In genomic region chr1:47175227-47175934, GRCh38 we compare ENCODE assay signal across 8 cellular contexts. TPM values are rescaled to one million over a fixed set of nuclear protein-coding genes. Genes with fewer than 3 reads are reported as not detected.
DNase-seq lines count a peak whose midpoint lies in the region; ATAC-seq, FAIRE-seq and TF ChIP-seq lines count a peak whose summit lies in the region.

No MANE protein-coding gene starts in this region.

- H3K4me3 Mint-ChIP-seq in CD14-positive monocyte: no peak overlapping the region

- H3K27me3 ChIP-seq in SK-N-SH (ENCODE audit: insufficient read depth): no peaks in the 10 kb centered on the region
- H3K27me3 ChIP-seq in GM12878 (replicated peaks in 1 of 2; ENCODE audit: control insufficient read depth in 2 of 2, insufficient read depth in 2 of 2, low read length in 1 of 2): no peaks in the 10 kb centered on the region

- H3K36me3 ChIP-seq in SK-N-SH (replicated peaks in 1 of 2; ENCODE audit: control insufficient read depth in 1 of 2, insufficient read depth in 2 of 2, low read length in 1 of 2) (no peaks in the 10 kb centered on the region), GM12878 (ENCODE audit: control insufficient read depth in 2 of 2, insufficient read depth in 2 of 2, low read length in 1 of 2) (no peaks in the 10 kb centered on the region)

- no peak overlapping the region; the same call in 1 of the 2 replicates for H3K4me2 ChIP-seq in SK-N-SH
- H3K4me2 ChIP-seq in GM12878 (ENCODE audit: control insufficient read depth, insufficient read depth): no peak overlapping the region

- no peak for TF ChIP-seq POLR2A in GM12878 (IDR thresholded peaks at IDR 0.05; ENCODE audit: low read depth, low read length)

- in situ Hi-C loops in GM12878 (cut with MboI): no loop called here

- POLR2A ChIA-PET in SK-N-SH (lab: Yijun Ruan, JAX): interaction anchor here (0.6 kb wide), 1 partner anchor 270 kb away, joined by 3 read pairs; no protein-coding TSS in a partner anchor
- POLR2A ChIA-PET in GM12878 (lab: Charles Lee): no interaction called here

- no peaks in the 10 kb centered on the region for H3K9me3 ChIP-seq in SK-N-SH
- no peaks in the 10 kb centered on the region for H3K9me3 ChIP-seq in GM12878 (replicated peaks; ENCODE audit: control insufficient read depth, insufficient read depth, low read length)

- SMC1A ChIA-PET in GM12878 (lab: Charles Lee; ENCODE audit: uncharacterized antibody, unreplicated experiment): interaction anchor here (1.1 kb wide), 1 partner anchor 87 kb away, joined by 4 read pairs; no protein-coding TSS in a partner anchor

- H3K4me1 ChIP-seq in SK-N-SH (ENCODE audit: control insufficient read depth in 1 of 2, insufficient read depth in 2 of 2, low read depth in 1 of 2, low read length in 1 of 2) (peaks cover 4 to 16% of the 10 kb centered on the region in 2 experiments; a peak in 1 of 4 replicates), GM12878 (ENCODE audit: control insufficient read depth, insufficient read depth, low read length) (peaks cover 3% of the 10 kb centered on the region; the same call in 1 of the 2 replicates)

- H3K9ac ChIP-seq in SK-N-SH (no peak overlapping the region), GM12878 (ENCODE audit: control insufficient read depth, insufficient read depth, low read length) (no peak overlapping the region)

- peaks cover 14% of the 10 kb centered on the region for H3K4me1 Mint-ChIP-seq in CD14-positive monocyte

- no peak overlapping the region for H3K27ac Mint-ChIP-seq in CD14-positive monocyte

- TF ChIP-seq EP300 in SK-N-SH (IDR thresholded peaks at IDR 0.05; ENCODE audit: borderline replicate concordance in 1 of 2, low read depth in 1 of 2, low read length in 1 of 2) (no peak), GM12878 (IDR thresholded peaks at IDR 0.05; ENCODE audit: borderline replicate concordance in 1 of 2, control insufficient read depth in 1 of 2, low read depth in 2 of 2, low read length in 2 of 2) (no peak)

- CTCF ChIA-PET in SK-N-SH (lab: Yijun Ruan, JAX): interaction anchor here (0.6 to 3.6 kb wide), 23 partner anchors 9 to 1051 kb away, joined by 3 to 38 read pairs (median 4); partner anchors contain the start of gene STIL
- CTCF ChIA-PET in GM12878 (lab: Yijun Ruan, JAX): interaction anchor here (0.6 to 2.7 kb wide), 10 partner anchors 17 to 729 kb away, joined by 3 to 11 read pairs (median 3); no protein-coding TSS in a partner anchor

- FAIRE-seq in GM12878 (lab: Jason Lieb, UNC): peak; percentile 70

- peaks cover 9 to 13% (median 12%) of the 10 kb centered on the region in 3 donors for H3K27me3 Mint-ChIP-seq in CD14-positive monocyte (ENCODE audit: low read depth in 3 of 3)

- WGBS in SK-N-SH (ENCODE audit: low lambda C conversion rate): 10% methylated on average over 11 of the region's 11 CpGs
- 12% methylated on average over 11 of the region's 11 CpGs for WGBS in GM12878 (ENCODE audit: insufficient coverage, insufficient replicate concordance, low lambda C conversion rate, missing lambda C conversion rate)

- H3F3A ChIP-seq in SK-N-SH (replicated peaks; ENCODE audit: insufficient read depth): peaks cover 4% of the 10 kb centered on the region

- H4K20me1 ChIP-seq in SK-N-SH (ENCODE audit: insufficient read depth): no peaks in the 10 kb centered on the region
- H4K20me1 ChIP-seq in GM12878 (ENCODE audit: control insufficient read depth, insufficient read depth): no peaks in the 10 kb centered on the region

- H3K27ac ChIP-seq in SK-N-SH (ENCODE audit: low read depth in 2 of 2, low read length in 1 of 2) (no peak overlapping the region), GM12878 (ENCODE audit: control insufficient read depth, insufficient read depth) (no peak overlapping the region)

- intact Hi-C loops in CD14-positive monocyte (cut with micrococcal nuclease): no loop called here
- intact Hi-C loops in GM12878 (cut with micrococcal nuclease; ENCODE audit: unreplicated experiment): loop anchor here (10.0 kb wide), 2 partner anchors 259 to 311 kb away; partner anchors contain the start of gene FOXD2

- H3K79me2 ChIP-seq in SK-N-SH (ENCODE audit: insufficient read depth) (no peaks in the 10 kb centered on the region), GM12878 (ENCODE audit: control insufficient read depth, insufficient read depth, low read length) (no peaks in the 10 kb centered on the region)

- no peak for DNase-seq in CD14-positive monocyte (ENCODE audit: low spot score)
- DNase-seq in GM19238 (ENCODE audit: insufficient read length, low spot score): peak; percentile 53
- peak; percentile 72 for DNase-seq in SK-N-SH
- no peak for DNase-seq in GM12878 (ENCODE audit: low read depth, low spot score)
- DNase-seq in hypothalamus (lab: John Stamatoyannopoulos, UW): peak in 32 of 51 donors; percentile 7 to 69 (median 36)
- DNase-seq in skeletal muscle cell (ENCODE audit: low read depth): peak; percentile 23

- ATAC-seq in GM12878: peak; percentile 67
- no peak for ATAC-seq in GM19328 (IDR thresholded peaks at IDR 0.05; ENCODE audit: unreplicated experiment)

- no TSS peak for BruUV-seq in GM12878 (replicated peaks; lab: Mats Ljungman, UMichigan)

- H3K36me3 Mint-ChIP-seq in CD14-positive monocyte: no peaks in the 10 kb centered on the region

- peaks cover 0 to 5% (median 1%) of the 10 kb centered on the region in 7 donors for H3K9me3 Mint-ChIP-seq in CD14-positive monocyte

- TF ChIP-seq RAD21 in SK-N-SH (IDR thresholded peaks at IDR 0.05; ENCODE audit: low read length) (peak; percentile 76), GM12878 (IDR thresholded peaks at IDR 0.05; ENCODE audit: insufficient read depth, low read depth, low read length) (peak; percentile 47)

- H2AFZ ChIP-seq in SK-N-SH (ENCODE audit: low read depth) (no peak overlapping the region), GM12878 (ENCODE audit: control insufficient read depth, low read depth, low read length) (no peak overlapping the region)

- no peaks in the 10 kb centered on the region for H3K9me2 ChIP-seq in SK-N-SH

- RAD21 ChIA-PET in GM12878 (lab: Charles Lee; ENCODE audit: unreplicated experiment): no interaction called here

- peak overlapping the region in 1 of 2 experiments; percentile 38; a peak in 1 of 4 replicates for H3K4me3 ChIP-seq in SK-N-SH (ENCODE audit: low read depth in 2 of 2, low read length in 1 of 2)
- no peak overlapping the region for H3K4me3 ChIP-seq in GM12878
- no peak overlapping the region for H3K4me3 ChIP-seq in skeletal muscle cell (ENCODE audit: low read depth, low read length)

- TF ChIP-seq CTCF in CD14-positive monocyte (IDR thresholded peaks at IDR 0.05) (peak; percentile 96), LNCAP (IDR thresholded peaks at IDR 0.05) (peak; percentile 95), SK-N-SH (IDR thresholded peaks at IDR 0.05) (peak; percentile 88), GM12878 (IDR thresholded peaks at IDR 0.05 in 2 of 3, conservative IDR thresholded peaks at IDR 0.05 in 1 of 3; ENCODE audit: control insufficient read depth in 2 of 3, extremely low read depth in 1 of 3, insufficient read depth in 1 of 3, low read depth in 3 of 3, low read length in 3 of 3) (peak; percentile 92 to 98 (median 98); a peak in 5 of 6 replicates)

RNA-seq across cellular contexts. Expression of gene PDZK1IP1, which starts 14.5 kb away (rescaled TPM):
- polyA plus RNA-seq in CD14-positive monocyte (1 to 10 TPM in 1 of 2 donors, not detected in 1; 1.4 TPM), SK-N-SH (2012; rRNA removed) (not detected in 2 replicates), GM12878 (2011; rRNA removed) (not detected in 2 replicates), GM12878 (2014; fragmentation: Illumina TruSeq; extraction: Trizol) (not detected in 2 replicates), GM12878 (2014; fragmentation: Nextera tagmentation; extraction: Ambion mirVana) (not detected), GM12878 (2014; rRNA removed) (not detected in 2 replicates), GM12878 (2016; fragmentation: Nextera tagmentation; extraction: Ambion mirVana) (not detected)
- polyA plus RNA-seq in SK-N-SH (2012; cell fraction: cytosol; rRNA removed): not detected in 2 replicates
- polyA plus RNA-seq in SK-N-SH (2012; cell fraction: nucleus; rRNA removed): not detected in 2 replicates
- not detected in 2 replicates for total RNA-seq in GM12878 (2013; cell fraction: nucleolus; rRNA removed)
- total RNA-seq in GM12878 (2014; rRNA removed) (not detected in 2 replicates), GM12878 (2014; rRNA removed; fragmentation: Illumina TruSeq; extraction: Trizol) (not detected in 2 replicates), GM12878 (2021) (not detected in 2 replicates)
- not detected for polyA plus RNA-seq in GM12878 (2011; ENCODE audit: low read depth)
- not detected in 2 replicates for polyA plus RNA-seq in GM12878 (2011; cell fraction: cytosol; rRNA removed)
- polyA plus RNA-seq in GM12878 (2011; cell fraction: nucleus; rRNA removed): not detected in 2 replicates
- polyA plus RNA-seq in GM12878 (2012): not detected in 2 replicates
- not detected in 2 replicates for polyA minus RNA-seq in GM12878 (2011; rRNA and poly(A)+ RNA removed)
- polyA minus RNA-seq in GM12878 (2011; cell fraction: cytosol; rRNA and poly(A)+ RNA removed): not detected in 2 replicates
- not detected in 2 replicates for polyA minus RNA-seq in GM12878 (2011; cell fraction: nucleus; rRNA and poly(A)+ RNA removed)

RNA-seq across cellular contexts. Expression of gene CYP4A22, which starts 38.1 kb away (rescaled TPM):
- polyA plus RNA-seq in CD14-positive monocyte: not detected
- polyA plus RNA-seq in SK-N-SH (2012; rRNA removed): not detected in 2 replicates
- not detected in 2 replicates for polyA plus RNA-seq in SK-N-SH (2012; cell fraction: cytosol; rRNA removed)
- not detected in 2 replicates for polyA plus RNA-seq in SK-N-SH (2012; cell fraction: nucleus; rRNA removed)
- total RNA-seq in GM12878 (2013; cell fraction: nucleolus; rRNA removed): not detected in 2 replicates
- total RNA-seq in GM12878 (2014; rRNA removed): not detected in 2 replicates
- not detected in 2 replicates for total RNA-seq in GM12878 (2014; rRNA removed; fragmentation: Illumina TruSeq; extraction: Trizol)
- not detected in 2 replicates for total RNA-seq in GM12878 (2021)
- not detected for polyA plus RNA-seq in GM12878 (2011; ENCODE audit: low read depth)
- not detected in 2 replicates for polyA plus RNA-seq in GM12878 (2011; rRNA removed)
- polyA plus RNA-seq in GM12878 (2011; cell fraction: cytosol; rRNA removed): not detected in 2 replicates
- polyA plus RNA-seq in GM12878 (2011; cell fraction: nucleus; rRNA removed): not detected in 2 replicates
- polyA plus RNA-seq in GM12878 (2012): not detected in 2 replicates
- not detected in 2 replicates for polyA plus RNA-seq in GM12878 (2014; fragmentation: Illumina TruSeq; extraction: Trizol)
- not detected for polyA plus RNA-seq in GM12878 (2014; fragmentation: Nextera tagmentation; extraction: Ambion mirVana)
- not detected in 2 replicates for polyA plus RNA-seq in GM12878 (2014; rRNA removed)
- not detected for polyA plus RNA-seq in GM12878 (2016; fragmentation: Nextera tagmentation; extraction: Ambion mirVana)
- polyA minus RNA-seq in GM12878 (2011; rRNA and poly(A)+ RNA removed): not detected in 2 replicates
- polyA minus RNA-seq in GM12878 (2011; cell fraction: cytosol; rRNA and poly(A)+ RNA removed): not detected in 2 replicates
- polyA minus RNA-seq in GM12878 (2011; cell fraction: nucleus; rRNA and poly(A)+ RNA removed): not detected in 2 replicates

RNA-seq across cellular contexts. Expression of gene TAL1, which starts 56.6 kb away (rescaled TPM):
- polyA plus RNA-seq in CD14-positive monocyte: under 1 TPM in 1 of 2 donors, not detected in 1; 0.50 TPM
- polyA plus RNA-seq in SK-N-SH (2012; rRNA removed): not detected in 2 replicates
- polyA plus RNA-seq in SK-N-SH (2012; cell fraction: cytosol; rRNA removed): not detected in 2 replicates
- not detected in 2 replicates for polyA plus RNA-seq in SK-N-SH (2012; cell fraction: nucleus; rRNA removed)
- total RNA-seq in GM12878 (2013; cell fraction: nucleolus; rRNA removed): not detected in 2 replicates
- total RNA-seq in GM12878 (2014; rRNA removed): not detected in 2 replicates
- not detected in 2 replicates for total RNA-seq in GM12878 (2014; rRNA removed; fragmentation: Illumina TruSeq; extraction: Trizol)
- 0.05 TPM in 2 replicates for total RNA-seq in GM12878 (2021)
- polyA plus RNA-seq in GM12878 (2011; ENCODE audit: low read depth): not detected
- not detected in 2 replicates for polyA plus RNA-seq in GM12878 (2011; rRNA removed)
- not detected in 2 replicates for polyA plus RNA-seq in GM12878 (2011; cell fraction: cytosol; rRNA removed)
- polyA plus RNA-seq in GM12878 (2011; cell fraction: nucleus; rRNA removed): not detected in 2 replicates
- not detected in 2 replicates for polyA plus RNA-seq in GM12878 (2012)
- not detected in 2 replicates for polyA plus RNA-seq in GM12878 (2014; fragmentation: Illumina TruSeq; extraction: Trizol)
- polyA plus RNA-seq in GM12878 (2014; fragmentation: Nextera tagmentation; extraction: Ambion mirVana): not detected
- polyA plus RNA-seq in GM12878 (2014; rRNA removed): not detected in 2 replicates
- polyA plus RNA-seq in GM12878 (2016; fragmentation: Nextera tagmentation; extraction: Ambion mirVana): not detected
- polyA minus RNA-seq in GM12878 (2011; rRNA and poly(A)+ RNA removed): not detected in 2 replicates
- polyA minus RNA-seq in GM12878 (2011; cell fraction: cytosol; rRNA and poly(A)+ RNA removed): not detected in 2 replicates
- polyA minus RNA-seq in GM12878 (2011; cell fraction: nucleus; rRNA and poly(A)+ RNA removed): not detected in 2 replicates

Comparison
In these comparisons a context has a peak if more than half of its experiments do, and no peak if none do; other contexts are left out.
1. DNase-seq: peak in GM19238 (single experiment), SK-N-SH (single experiment), hypothalamus (32 of 51) and skeletal muscle cell (single experiment); none in CD14-positive monocyte (single experiment) and GM12878 (single experiment).
2. Peak in every context shown above with its lines, with median percentiles within 50 percentile points of each other: CTCF ChIP-seq.